Comparison of ENCODE assay signal across 9 cellular contexts in the genomic region with DNA sequence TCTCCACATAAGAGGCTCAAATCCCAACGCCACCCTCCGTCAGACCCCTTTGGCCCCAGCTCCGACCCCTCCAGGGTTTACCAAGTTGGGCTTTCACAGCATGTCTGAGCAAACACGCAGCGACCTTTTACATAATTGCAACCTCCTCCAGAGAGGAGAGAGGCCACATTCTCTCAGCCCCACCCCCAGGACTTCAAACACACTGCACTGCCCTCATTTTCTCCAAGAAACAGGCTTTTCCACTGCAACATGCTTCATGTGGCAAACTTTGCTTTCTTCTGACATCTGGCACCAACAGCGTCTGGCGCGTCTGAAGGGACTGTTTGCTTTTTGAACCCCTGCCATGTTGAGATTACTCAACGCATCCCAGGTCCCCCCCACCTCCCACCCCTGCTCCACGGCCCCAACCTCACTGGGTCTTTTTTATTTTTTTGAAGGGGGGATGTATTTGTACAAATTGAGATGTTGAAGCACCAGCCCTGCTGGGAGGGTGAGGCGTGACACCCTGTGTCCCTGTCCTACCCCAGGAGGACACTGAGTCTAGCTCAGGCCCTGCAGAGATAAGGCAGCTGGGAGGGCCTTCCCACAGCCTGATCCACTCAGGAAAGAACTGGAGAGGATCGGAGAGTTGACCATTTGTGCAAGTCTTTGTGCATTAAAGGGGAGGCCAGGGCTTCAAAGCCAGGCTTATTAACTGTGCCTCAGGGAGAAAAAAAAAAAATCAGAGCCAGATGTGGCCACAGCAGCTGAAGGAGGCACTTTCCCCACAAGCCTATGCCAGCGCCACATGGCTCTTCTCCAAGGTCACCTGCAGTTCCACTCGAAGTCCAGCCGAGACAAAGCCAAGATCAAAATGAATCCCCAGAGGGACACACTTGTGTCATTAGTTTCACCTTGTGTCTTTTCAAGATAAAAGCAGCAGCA. TPM values are rescaled to one million over a fixed set of nuclear protein-coding genes. Genes with fewer than 3 reads are reported as not detected.
DNase-seq lines count a peak whose midpoint lies in the region; ATAC-seq and TF ChIP-seq lines count a peak whose summit lies in the region.
"Had no signal": no experiment of that assay in that cellular context is flagged by ENCODE, and none has a peak within 500 bp of the region (broad histone marks: within the 10 kb centered on the region; RNA-seq: fewer than 3 reads in every experiment).

No MANE protein-coding gene starts in this region.

- no peaks in the 10 kb centered on the region for H3K79me2 ChIP-seq in GM23248 (ENCODE audit: insufficient read depth)

- H3K27ac ChIP-seq in GM23248 (no peak overlapping the region), right atrium auricular region (peak overlapping the region; percentile 46 to 88), sigmoid colon (peak overlapping the region; percentile 43 to 75 (median 70))

- no peak for TF ChIP-seq POLR2A in sigmoid colon (IDR thresholded peaks at IDR 0.05)

- H3F3A ChIP-seq in GM23248 (ENCODE audit: insufficient read depth) = no peaks in the 10 kb centered on the region

- ATAC-seq in T-helper 17 cell (no peak), HG03196 (IDR thresholded peaks at IDR 0.05; ENCODE audit: unreplicated experiment) (no peak), HG03520 (IDR thresholded peaks at IDR 0.05; ENCODE audit: unreplicated experiment) (no peak), HG03025 (IDR thresholded peaks at IDR 0.05; ENCODE audit: low FRiP score, unreplicated experiment) (no peak)
- ATAC-seq in activated CD4-positive, CD25-positive, alpha-beta regulatory T cell treated with anti-CD3 and anti-CD28 coated beads, Interleukin-2, amount 50 U/mL, for 24 hours = no peak
- ATAC-seq: activated naive CD8-positive, alpha-beta T cell treated with anti-CD3 and anti-CD28 coated beads, Interleukin-2, amount 50 U/mL, for 24 hours had no signal

- no peaks in the 10 kb centered on the region for H4K20me1 ChIP-seq in GM23248 (ENCODE audit: insufficient read depth)

- H3K27ac Mint-ChIP-seq in T-helper 17 cell = peak overlapping the region; percentile 79
- H3K27ac Mint-ChIP-seq: activated naive CD8-positive, alpha-beta T cell treated with anti-CD3 and anti-CD28 coated beads, Interleukin-2, amount 50 U/mL, for 24 hours had no signal

- intact Hi-C loops in sigmoid colon (cut with DNase I) = no loop called here

- H3K27me3 Mint-ChIP-seq in T-helper 17 cell = no peaks in the 10 kb centered on the region
- H3K27me3 Mint-ChIP-seq: activated naive CD8-positive, alpha-beta T cell treated with anti-CD3 and anti-CD28 coated beads, Interleukin-2, amount 50 U/mL, for 24 hours had no signal

- TF ChIP-seq CTCF in right atrium auricular region (IDR thresholded peaks at IDR 0.05) (peak; percentile 21 to 48), sigmoid colon (IDR thresholded peaks at IDR 0.05) (peak in 2 of 4 experiments; percentile 10 to 18)

- WGBS in GM23248 (ENCODE audit: low coverage in 1 of 2, low lambda C conversion rate in 2 of 2, missing lambda C conversion rate in 2 of 2), 2 experiments = 32 to 40% methylated on average over 14 to 15 of the region's 15 CpGs
- 31 to 50% methylated on average over 15 of the region's 15 CpGs for WGBS in sigmoid colon, 2 donors

- H3K4me1 ChIP-seq in GM23248 (ENCODE audit: insufficient read depth) (peaks cover 18% of the 10 kb centered on the region; the same call in 1 of the 2 replicates), right atrium auricular region (peaks cover 0 to 34% of the 10 kb centered on the region in 2 donors), sigmoid colon (peaks cover 0 to 42% (median 32%) of the 10 kb centered on the region in 4 donors)

- H3K9me3 ChIP-seq in GM23248 (ENCODE audit: low read depth) (no peaks in the 10 kb centered on the region), T-helper 17 cell (ENCODE audit: control insufficient read depth, low read length, poor library complexity, severe bottlenecking) (no peaks in the 10 kb centered on the region), right atrium auricular region (no peaks in the 10 kb centered on the region), sigmoid colon (no peaks in the 10 kb centered on the region)

- no peak overlapping the region for H3K4me3 Mint-ChIP-seq in T-helper 17 cell
- H3K4me3 Mint-ChIP-seq: activated naive CD8-positive, alpha-beta T cell treated with anti-CD3 and anti-CD28 coated beads, Interleukin-2, amount 50 U/mL, for 24 hours had no signal

- no peak overlapping the region for H2AFZ ChIP-seq in GM23248

- DNase-seq in GM23248 (peak; percentile 53), T-helper 17 cell (no peak), right atrium auricular region (ENCODE audit: low spot score) (peak; percentile 83), sigmoid colon (peak; percentile 88)
- DNase-seq: activated naive CD8-positive, alpha-beta T cell treated with anti-CD3 and anti-CD28 coated beads, Interleukin-2, amount 50 U/mL, for 24 hours had no signal

- in situ Hi-C loops in GM23248 (cut with MboI) = no loop called here

- H3K27me3 ChIP-seq in GM23248 (replicated peaks; ENCODE audit: insufficient read depth) = no peaks in the 10 kb centered on the region
- H3K27me3 ChIP-seq in right atrium auricular region = no peaks in the 10 kb centered on the region
- no peaks in the 10 kb centered on the region for H3K27me3 ChIP-seq in sigmoid colon

- H3K4me2 ChIP-seq in GM23248 (ENCODE audit: unreplicated experiment) = no peak overlapping the region

- no peaks in the 10 kb centered on the region for H3K9me2 ChIP-seq in GM23248 (ENCODE audit: insufficient read depth)

- TF ChIP-seq EP300 in sigmoid colon (IDR thresholded peaks at IDR 0.05) = no peak

- no peak overlapping the region for H3K9ac ChIP-seq in GM23248

- H3K36me3 ChIP-seq in GM23248 (ENCODE audit: low read depth) (no peaks in the 10 kb centered on the region), right atrium auricular region (peaks cover 58% of the 10 kb centered on the region), sigmoid colon (peaks cover 35 to 71% (median 44%) of the 10 kb centered on the region in 4 donors)

- H3K36me3 Mint-ChIP-seq in T-helper 17 cell (ENCODE audit: low read depth) = no peaks in the 10 kb centered on the region

- H3K4me1 Mint-ChIP-seq in T-helper 17 cell = no peaks in the 10 kb centered on the region
- H3K4me1 Mint-ChIP-seq: activated naive CD8-positive, alpha-beta T cell treated with anti-CD3 and anti-CD28 coated beads, Interleukin-2, amount 50 U/mL, for 24 hours had no signal

- H3K4me3 ChIP-seq in GM23248 = no peak overlapping the region
- no peak overlapping the region for H3K4me3 ChIP-seq in right atrium auricular region
- no peak overlapping the region for H3K4me3 ChIP-seq in sigmoid colon

RNA-seq across cellular contexts. Expression of a gene that starts 29.7 kb away (rescaled TPM):
- 2.3 and 2.4 TPM in 2 replicates for total RNA-seq in GM23248 (2014; rRNA removed; shearing (Covaris generic))
- 0.46 and 0.94 TPM in 2 replicates for polyA plus RNA-seq in GM23248 (2016; fragmentation: Nextera tagmentation; extraction: Ambion mirVana)
- total RNA-seq in T-helper 17 cell = 10 to 100 TPM; 28.4 to 31.6 TPM
- 10 to 100 TPM in 1 of 2 donors, 1 to 10 TPM in 1; 8.7 to 29.8 TPM for total RNA-seq in right atrium auricular region
- 10 to 100 TPM in 2 of 4 donors, 1 to 10 TPM in 2; 9.1 to 16.1 (median 12.5) TPM for total RNA-seq in sigmoid colon
- 10 to 100 TPM in 1 of 3 donors, 1 to 10 TPM in 2; 6.0 to 11.8 (median 9.0) TPM for polyA plus RNA-seq in sigmoid colon

Comparison
In these comparisons a context has a peak if more than half of its experiments do, and no peak if none do; other contexts are left out.
1. DNase-seq: peak in GM23248 (single experiment), right atrium auricular region (single experiment) and sigmoid colon (single experiment); none in T-helper 17 cell (0 of 3).